17 cellular contexts compared by ENCODE assay signal in genomic region chr3:194300936-194301335, GRCh38. TPM values are rescaled to one million over a fixed set of nuclear protein-coding genes. Genes with fewer than 3 reads are reported as not detected.
A peak's percentile ranks its signal among the peaks of the same experiment; 100 is the strongest.
DNase-seq lines count a peak whose midpoint lies in the region; ATAC-seq and TF ChIP-seq lines count a peak whose summit lies in the region.
"Had no signal": no experiment of that assay in that cellular context is flagged by ENCODE, and none has a peak within 500 bp of the region (broad histone marks: within the 10 kb centered on the region; RNA-seq: fewer than 3 reads in every experiment).

No MANE protein-coding gene starts in this region.

- no peak overlapping the region for H3K14ac ChIP-seq in trophoblast cell (ENCODE audit: low read length)

- no peak overlapping the region for H2BK12ac ChIP-seq in trophoblast cell (ENCODE audit: low read length)

- no peak overlapping the region for H2AK5ac ChIP-seq in trophoblast cell (ENCODE audit: low read length)

- no peak overlapping the region for H2AFZ ChIP-seq in trophoblast cell (ENCODE audit: insufficient read depth, low read length, poor library complexity)

- TF ChIP-seq CTCF in RWPE2 (IDR thresholded peaks at IDR 0.05; ENCODE audit: poor library complexity, severe bottlenecking), result no peak

- ATAC-seq in right cardiac atrium (no peak), RWPE2 (ENCODE audit: low read depth) (no peak), HG03521 (IDR thresholded peaks at IDR 0.05; ENCODE audit: unreplicated experiment) (no peak)

- H3K79me1 ChIP-seq in trophoblast cell (ENCODE audit: low read length), result peaks cover 13% of the 10 kb centered on the region

- no peak overlapping the region for H3K4me2 ChIP-seq in trophoblast cell (ENCODE audit: low read length)
- H3K4me2 ChIP-seq: GM23338 had no signal

- no peak overlapping the region for H2BK5ac ChIP-seq in trophoblast cell (ENCODE audit: low read depth, low read length, poor library complexity)

- no peaks in the 10 kb centered on the region for H3K27me3 ChIP-seq in right cardiac atrium (ENCODE audit: control insufficient read depth, insufficient read depth)
- no peaks in the 10 kb centered on the region for H3K27me3 ChIP-seq in RWPE2 (ENCODE audit: insufficient read depth, poor library complexity, severe bottlenecking)
- H3K27me3 ChIP-seq in trophoblast cell (ENCODE audit: insufficient read depth, low read length), result no peaks in the 10 kb centered on the region
- H3K27me3 ChIP-seq in stomach smooth muscle (ENCODE audit: control insufficient read depth in 1 of 2, insufficient read depth in 2 of 2, low read length in 2 of 2), result peaks cover 0 to 2% of the 10 kb centered on the region in 2 donors

- peaks cover 6% of the 10 kb centered on the region for H3K79me2 ChIP-seq in trophoblast cell (ENCODE audit: control insufficient read depth, insufficient read depth, low read length, poor library complexity)

- H3K4me1 ChIP-seq in right cardiac atrium (ENCODE audit: control insufficient read depth, insufficient read depth, low read length) (peaks cover 2% of the 10 kb centered on the region), RWPE2 (ENCODE audit: insufficient read depth, poor library complexity, severe bottlenecking) (peaks cover 7% of the 10 kb centered on the region), trophoblast cell (ENCODE audit: control insufficient read depth in 1 of 2, insufficient read depth in 2 of 2, low read length in 2 of 2) (peaks cover 14 to 19% of the 10 kb centered on the region in 2 experiments), stomach smooth muscle (ENCODE audit: control insufficient read depth, insufficient read depth, low read length) (peaks cover 11% of the 10 kb centered on the region)

- no peak overlapping the region for H3K4ac ChIP-seq in trophoblast cell (ENCODE audit: low read depth, low read length)

- H4K12ac ChIP-seq in trophoblast cell (ENCODE audit: low read depth, low read length), result no peak overlapping the region

- intact Hi-C loops in cardiac septum (cut with DNase I) (no loop called here), right cardiac atrium (cut with DNase I) (no loop called here)

- H3K23ac ChIP-seq in trophoblast cell (ENCODE audit: low read length), result no peak overlapping the region

- H3K36me3 ChIP-seq in RWPE2 (ENCODE audit: low read depth) (no peaks in the 10 kb centered on the region), trophoblast cell (ENCODE audit: control insufficient read depth in 1 of 2, insufficient read depth in 2 of 2, low read length in 2 of 2) (no peaks in the 10 kb centered on the region), stomach smooth muscle (ENCODE audit: control insufficient read depth in 2 of 2, insufficient read depth in 2 of 2, low read length in 2 of 2) (no peaks in the 10 kb centered on the region)

- no peak overlapping the region for H2BK120ac ChIP-seq in trophoblast cell (ENCODE audit: insufficient read depth, low read length, poor library complexity)

- DNase-seq in cardiac septum (ENCODE audit: low spot score) (peak; percentile 35), right cardiac atrium (no peak), RWPE2 (ENCODE audit: low spot score) (peak; percentile 6), trophoblast cell (no peak), NCI-H82 (lab: John Stamatoyannopoulos, UW) (no peak)
- no peak for DNase-seq in stimulated activated CD4-positive, alpha-beta T cell treated with anti-CD3 and anti-CD28 coated beads, Interleukin-12 subunit alpha, Interleukin-12 subunit beta, amount 100 ng/mL, for 4 hours
- DNase-seq: CD4-positive, alpha-beta memory T cell; DMS79; GDM1 had no signal

- H3K9ac ChIP-seq in trophoblast cell (ENCODE audit: low read length) (no peak overlapping the region), stomach smooth muscle (ENCODE audit: low read length in 2 of 2) (no peak overlapping the region)

- peak overlapping the region; percentile 69 for H4K91ac ChIP-seq in trophoblast cell (ENCODE audit: low read depth, low read length)

- H3K27ac ChIP-seq in right cardiac atrium (ENCODE audit: low read length), result no peak overlapping the region
- H3K27ac ChIP-seq in RWPE2 (ENCODE audit: poor library complexity, severe bottlenecking), result no peak overlapping the region
- no peak overlapping the region for H3K27ac ChIP-seq in trophoblast cell (ENCODE audit: low read depth, low read length)
- peak overlapping the region; percentile 64 for H3K27ac ChIP-seq in stomach smooth muscle (ENCODE audit: low read length)
- H3K27ac ChIP-seq: C4-2B had no signal

- no peaks in the 10 kb centered on the region for H3K9me3 ChIP-seq in right cardiac atrium (ENCODE audit: control insufficient read depth, low read length)
- H3K9me3 ChIP-seq in RWPE2 (ENCODE audit: severe bottlenecking), result no peaks in the 10 kb centered on the region
- H3K9me3 ChIP-seq in trophoblast cell (ENCODE audit: insufficient read depth, low read depth, low read length), result peaks cover 3% of the 10 kb centered on the region
- no peaks in the 10 kb centered on the region for H3K9me3 ChIP-seq in stomach smooth muscle (ENCODE audit: control insufficient read depth in 2 of 2, low read length in 2 of 2)

- H4K8ac ChIP-seq in trophoblast cell (ENCODE audit: low read depth, low read length), result no peak overlapping the region

- H3K18ac ChIP-seq in trophoblast cell (ENCODE audit: low read length), result no peak overlapping the region

- no peak overlapping the region for H3K4me3 ChIP-seq in right cardiac atrium (ENCODE audit: low read length)
- H3K4me3 ChIP-seq in RWPE2 (ENCODE audit: severe bottlenecking), result no peak overlapping the region
- no peak overlapping the region for H3K4me3 ChIP-seq in trophoblast cell (ENCODE audit: low read depth, low read length)
- H3K4me3 ChIP-seq in stomach smooth muscle (ENCODE audit: low read length in 2 of 2), result no peak overlapping the region
- H3K4me3 ChIP-seq: GM23338 had no signal

- 93% methylated on average over 6 of the region's 6 CpGs for WGBS in right cardiac atrium
- WGBS in trophoblast cell (ENCODE audit: extremely low coverage, insufficient coverage, insufficient read length), result no CpG with 5 or more reads among the region's 6 CpGs

RNA-seq across cellular contexts. Expression of gene CPN2, which starts 50.2 kb away (rescaled TPM):
- total RNA-seq in cardiac septum, result 0.35 TPM
- not detected for total RNA-seq in right cardiac atrium
- 0.07 TPM for polyA plus RNA-seq in right cardiac atrium
- polyA plus RNA-seq in trophoblast cell (2013), result 0.01 TPM in 2 replicates
- total RNA-seq: A172; CD4-positive, alpha-beta memory T cell; H9; HT1080 had no signal
- polyA plus RNA-seq: CD4-positive, alpha-beta memory T cell; IgD-negative memory B cell had no signal

Comparison
In these comparisons a context has a peak if more than half of its experiments do, and no peak if none do; other contexts are left out.
1. DNase-seq: peak in cardiac septum (single experiment) and RWPE2 (single experiment); none in right cardiac atrium (0 of 3), trophoblast cell (0 of 2), NCI-H82 (single experiment) and stimulated activated CD4-positive, alpha-beta T cell treated with anti-CD3 and anti-CD28 coated beads, Interleukin-12 subunit alpha, Interleukin-12 subunit beta, amount 100 ng/mL, for 4 hours (single experiment).